Comparison of ENCODE assay signal across 2 cellular contexts in genomic region chr13:30404207-30404606, GRCh38.
TF ChIP-seq lines count a peak whose summit lies in the region.

No MANE protein-coding gene starts in this region.

TF ChIP-seq in liver, 16 proteins besides CTCF, POLR2A, EP300 and RAD21:
- TF ChIP-seq ZBTB33 (IDR thresholded peaks at IDR 0.05) = peak; percentile 63
- peak; percentile 75 for TF ChIP-seq SP1 (IDR thresholded peaks at IDR 0.05)
- peak; percentile 66 for TF ChIP-seq REST (IDR thresholded peaks at IDR 0.05)
- peak; percentile 97 for TF ChIP-seq JUND (IDR thresholded peaks at IDR 0.05)
- no peak for TF ChIP-seq NR2F2 (IDR thresholded peaks at IDR 0.05)
- peak in 1 of 2 donors; percentile 49 for TF ChIP-seq EGR1 (IDR thresholded peaks at IDR 0.05; ENCODE audit: low read depth in 2 of 2)
- no peak for TF ChIP-seq HNF4G (IDR thresholded peaks at IDR 0.05)
- TF ChIP-seq FOXA2 (IDR thresholded peaks at IDR 0.05) = no peak
- TF ChIP-seq TAF1 (conservative IDR thresholded peaks at IDR 0.05) = peak; percentile 29
- peak; percentile 58 to 76 for TF ChIP-seq HNF4A (conservative IDR thresholded peaks at IDR 0.05)
- no peak for TF ChIP-seq GABPA (IDR thresholded peaks at IDR 0.05 in 1 of 2, conservative IDR thresholded peaks at IDR 0.05 in 1 of 2)
- peak; percentile 85 for TF ChIP-seq ATF3 (IDR thresholded peaks at IDR 0.05)
- peak; percentile 47 for TF ChIP-seq YY1 (IDR thresholded peaks at IDR 0.05)
- peak; percentile 77 to 87 for TF ChIP-seq RXRA (IDR thresholded peaks at IDR 0.05)
- peak; percentile 12 for TF ChIP-seq FOXA1 (IDR thresholded peaks at IDR 0.05)
- TF ChIP-seq MAX (IDR thresholded peaks at IDR 0.05) = peak; percentile 58

TF ChIP-seq in HepG2, 621 proteins besides CTCF, POLR2A, EP300 and RAD21 (continued from another document):
- no peak for TF ChIP-seq TGIF2 (CRISPR knock-in tag; IDR thresholded peaks at IDR 0.05)
- no peak for TF ChIP-seq KLF15 (CRISPR knock-in tag; IDR thresholded peaks at IDR 0.05; ENCODE audit: borderline replicate concordance)
- TF ChIP-seq ZNF644 (CRISPR knock-in tag; IDR thresholded peaks at IDR 0.05; ENCODE audit: low read depth) = no peak
- TF ChIP-seq PRMT3 (CRISPR knock-in tag; IDR thresholded peaks at IDR 0.05; ENCODE audit: borderline replicate concordance, low read depth) = no peak
- TF ChIP-seq MTF2 (CRISPR knock-in tag; IDR thresholded peaks at IDR 0.05; ENCODE audit: borderline replicate concordance) = no peak
- no peak for TF ChIP-seq HOXD1 (CRISPR knock-in tag; IDR thresholded peaks at IDR 0.05)
- no peak for TF ChIP-seq NFRKB (IDR thresholded peaks at IDR 0.05)
- no peak for TF ChIP-seq JDP2 (CRISPR knock-in tag; IDR thresholded peaks at IDR 0.05; ENCODE audit: borderline replicate concordance)
- TF ChIP-seq SMAD1 (CRISPR knock-in tag; IDR thresholded peaks at IDR 0.05; ENCODE audit: borderline replicate concordance, low read depth) = no peak
- TF ChIP-seq BHLHE40 (IDR thresholded peaks at IDR 0.05; ENCODE audit: low read length) = no peak
TF ChIP-seq in HepG2: peak in this region for 0.
